Comparison of ENCODE assay signal across 10 cellular contexts in the genomic region with DNA sequence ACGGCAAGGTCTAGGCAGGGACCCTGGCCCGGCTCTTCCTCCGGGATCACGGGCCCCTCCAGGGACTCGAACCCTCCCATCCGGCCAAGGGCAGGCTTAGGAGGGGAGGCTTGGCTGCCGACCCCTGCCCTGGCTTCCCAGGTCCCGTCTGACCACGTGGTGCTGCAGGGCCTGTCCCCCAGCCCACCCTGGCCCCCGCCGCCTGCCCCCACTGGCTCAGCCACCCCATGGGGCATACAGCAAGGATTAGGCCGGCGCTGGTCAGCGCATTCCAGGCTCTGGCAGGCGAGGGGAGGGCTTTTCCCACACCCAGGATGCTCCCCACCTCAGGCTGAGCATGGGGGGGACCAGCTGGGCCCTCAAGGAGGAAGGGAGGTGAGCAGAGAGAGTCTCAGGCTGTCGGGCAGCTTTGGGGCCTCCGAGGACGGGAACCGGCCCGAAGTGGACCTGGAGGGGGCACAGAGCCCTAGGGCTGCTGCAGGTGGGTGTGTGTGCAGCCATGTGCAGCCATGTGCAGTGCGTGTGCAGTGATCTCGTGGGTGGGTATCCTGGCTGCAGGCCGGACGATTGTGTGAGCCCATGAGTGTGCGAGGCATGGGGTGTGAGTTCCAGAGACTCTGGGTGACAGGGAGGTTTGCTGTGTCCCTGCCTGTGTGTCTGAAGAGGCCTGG. TPM values are rescaled to one million over a fixed set of nuclear protein-coding genes. Genes with fewer than 3 reads are reported as not detected.
DNase-seq lines count a peak whose midpoint lies in the region; ATAC-seq and TF ChIP-seq lines count a peak whose summit lies in the region.
"Had no signal": no experiment of that assay in that cellular context is flagged by ENCODE, and none has a peak within 500 bp of the region (broad histone marks: within the 10 kb centered on the region; RNA-seq: fewer than 3 reads in every experiment).

No MANE protein-coding gene starts in this region.

- no peaks in the 10 kb centered on the region for H3K9me3 ChIP-seq in Caco-2

- no peak overlapping the region for H3K4me3 Mint-ChIP-seq in stimulated activated memory B cell treated with anti-CD40 and anti-IgM and Interleukin-4, amounts not matched to agents 10 μg/mL and 1 μg/mL and 100 μg/mL, for 72 hours
- no peak overlapping the region for H3K4me3 Mint-ChIP-seq in Caco-2 (ENCODE audit: unreplicated experiment)

- intact Hi-C loops in Caco-2 (cut with micrococcal nuclease; ENCODE audit: unreplicated experiment), result loop anchor here (5.0 kb wide), 1 partner anchor 80 kb away; a partner anchor contains a TSS

- peak; percentile 11 for ATAC-seq in GM18511 (IDR thresholded peaks at IDR 0.05; ENCODE audit: unreplicated experiment)
- no peak for ATAC-seq in stimulated activated memory B cell treated with anti-CD40 and anti-IgM and Interleukin-4, amounts not matched to agents 10 μg/mL and 1 μg/mL and 100 μg/mL, for 72 hours
- no peak for ATAC-seq in GM21723 (IDR thresholded peaks at IDR 0.05; ENCODE audit: unreplicated experiment)

- H3K4me1 ChIP-seq in Caco-2, result no peaks in the 10 kb centered on the region

- H3K27me3 Mint-ChIP-seq in stimulated activated memory B cell treated with anti-CD40 and anti-IgM and Interleukin-4, amounts not matched to agents 10 μg/mL and 1 μg/mL and 100 μg/mL, for 72 hours, result peaks cover 8% of the 10 kb centered on the region
- H3K27me3 Mint-ChIP-seq in Caco-2 (ENCODE audit: insufficient read depth, unreplicated experiment), result no peaks in the 10 kb centered on the region

- BruUV-seq in Caco-2 (replicated peaks; lab: Mats Ljungman, UMichigan), result no TSS peak

- H3K36me3 Mint-ChIP-seq in stimulated activated memory B cell treated with anti-CD40 and anti-IgM and Interleukin-4, amounts not matched to agents 10 μg/mL and 1 μg/mL and 100 μg/mL, for 72 hours, result no peaks in the 10 kb centered on the region
- peaks cover 6% of the 10 kb centered on the region for H3K36me3 Mint-ChIP-seq in Caco-2 (ENCODE audit: insufficient read depth, unreplicated experiment)
- H3K36me3 Mint-ChIP-seq: CD14-positive monocyte had no signal

- H3K27me3 ChIP-seq in Caco-2 (replicated peaks; ENCODE audit: control insufficient read depth, insufficient read depth, low read length), result no peaks in the 10 kb centered on the region

- H3K9me3 Mint-ChIP-seq in stimulated activated memory B cell treated with anti-CD40 and anti-IgM and Interleukin-4, amounts not matched to agents 10 μg/mL and 1 μg/mL and 100 μg/mL, for 72 hours, result no peaks in the 10 kb centered on the region
- H3K9me3 Mint-ChIP-seq in Caco-2 (ENCODE audit: unreplicated experiment), result no peaks in the 10 kb centered on the region

- H3K4me3 ChIP-seq in NB4 (ENCODE audit: low read depth, low read length) (no peak overlapping the region), Caco-2 (ENCODE audit: low read depth, low read length) (no peak overlapping the region)

- H3K4me1 Mint-ChIP-seq in stimulated activated memory B cell treated with anti-CD40 and anti-IgM and Interleukin-4, amounts not matched to agents 10 μg/mL and 1 μg/mL and 100 μg/mL, for 72 hours, result peaks cover 17% of the 10 kb centered on the region
- no peaks in the 10 kb centered on the region for H3K4me1 Mint-ChIP-seq in Caco-2 (ENCODE audit: low read depth, unreplicated experiment)

- peak overlapping the region; percentile 33 for H3K27ac Mint-ChIP-seq in stimulated activated memory B cell treated with anti-CD40 and anti-IgM and Interleukin-4, amounts not matched to agents 10 μg/mL and 1 μg/mL and 100 μg/mL, for 72 hours
- H3K27ac Mint-ChIP-seq in Caco-2 (ENCODE audit: unreplicated experiment), result no peak overlapping the region

- TF ChIP-seq POLR2A in NB4 (IDR thresholded peaks at IDR 0.05; ENCODE audit: extremely low read depth, insufficient read length), result no peak

- DNase-seq in NB4 (ENCODE audit: low read depth) (peak; percentile 15), iPS-NIHi11 (ENCODE audit: low spot score) (peak; percentile 35), GM20000 (ENCODE audit: low spot score) (no peak), Caco-2 (no peak)
- DNase-seq: DMS79, NCI-H2081 treated with DMSO at 0.1 percent for 48 hours had no signal

- POLR2A ChIA-PET in Caco-2 (lab: Charles Lee), result no interaction called here

- CTCF ChIA-PET in Caco-2 (lab: Charles Lee), result no interaction called here

- no peaks in the 10 kb centered on the region for H3K36me3 ChIP-seq in Caco-2 (ENCODE audit: control insufficient read depth, insufficient read depth, low read length)

- TF ChIP-seq CTCF in NB4 (IDR thresholded peaks at IDR 0.05; ENCODE audit: low read depth, low read length) (no peak), GM20000 (IDR thresholded peaks at IDR 0.05; ENCODE audit: extremely low read depth, missing control alignments) (no peak), Caco-2 (IDR thresholded peaks at IDR 0.05; ENCODE audit: insufficient read depth in 1 of 2, low read depth in 1 of 2, low read length in 1 of 2, severe bottlenecking in 1 of 2, unreplicated experiment in 1 of 2) (no peak)

RNA-seq across cellular contexts. Expression of a gene that starts 0.7 kb away (rescaled TPM):
- not detected in 2 replicates for total RNA-seq in Caco-2 (2022)

RNA-seq across cellular contexts. Expression of a gene that starts 42.7 kb away (rescaled TPM):
- total RNA-seq in Caco-2 (2022), result 4.5 and 5.1 TPM in 2 replicates

Comparison
In these comparisons a context has a peak if more than half of its experiments do, and no peak if none do; other contexts are left out.
1. DNase-seq: peak in NB4 (single experiment) and iPS-NIHi11 (single experiment); none in GM20000 (single experiment) and Caco-2 (0 of 2).